Comparison of ENCODE assay signal across 2 cellular contexts in the genomic region with DNA sequence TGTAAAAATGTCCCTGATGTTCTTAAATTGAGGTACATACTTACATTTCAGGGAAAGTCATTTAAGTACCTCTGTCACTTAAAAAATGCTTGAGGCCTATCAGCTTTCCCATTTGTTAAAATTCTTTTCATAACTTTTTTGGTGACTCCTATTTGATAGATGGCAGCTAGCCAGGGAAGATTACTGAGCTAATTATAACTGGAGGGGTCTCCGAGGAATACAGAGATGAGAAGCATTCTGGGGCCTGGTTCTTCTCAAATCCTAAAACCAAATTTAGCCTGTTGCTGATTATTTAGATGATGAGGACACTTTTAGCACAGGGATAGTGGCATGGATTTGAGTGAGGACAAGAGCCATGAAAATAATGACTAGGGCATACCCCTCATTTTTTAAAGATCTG.
A peak's percentile ranks its signal among the peaks of the same experiment; 100 is the strongest.
TF ChIP-seq lines count a peak whose summit lies in the region.

No MANE protein-coding gene starts in this region.

TF ChIP-seq in K562, 482 proteins besides CTCF, POLR2A, EP300 and RAD21:
- TF ChIP-seq NFIC (IDR thresholded peaks at IDR 0.05) (0 out of 2 replicates have a peak, but pooled peaks have one; percentile 7), GATA2 (CRISPR knock-in tag; IDR thresholded peaks at IDR 0.05) (no peak), RBFOX2 (IDR thresholded peaks at IDR 0.05; ENCODE audit: low read depth, low read length) (no peak)

TF ChIP-seq in HepG2, 621 proteins besides CTCF, POLR2A, EP300 and RAD21:
- TF ChIP-seq ZNF34 (CRISPR knock-in tag; IDR thresholded peaks at IDR 0.05; ENCODE audit: borderline replicate concordance), result no peak
- TF ChIP-seq CCAR2 (optimal IDR thresholded peaks at IDR 0.05; ENCODE audit: low read depth, low read length), result no peak
- TF ChIP-seq ZNF264 (CRISPR knock-in tag; IDR thresholded peaks at IDR 0.05), result no peak
- TF ChIP-seq ZNF121 (CRISPR knock-in tag; IDR thresholded peaks at IDR 0.05), result no peak
- TF ChIP-seq, protein P1, sequence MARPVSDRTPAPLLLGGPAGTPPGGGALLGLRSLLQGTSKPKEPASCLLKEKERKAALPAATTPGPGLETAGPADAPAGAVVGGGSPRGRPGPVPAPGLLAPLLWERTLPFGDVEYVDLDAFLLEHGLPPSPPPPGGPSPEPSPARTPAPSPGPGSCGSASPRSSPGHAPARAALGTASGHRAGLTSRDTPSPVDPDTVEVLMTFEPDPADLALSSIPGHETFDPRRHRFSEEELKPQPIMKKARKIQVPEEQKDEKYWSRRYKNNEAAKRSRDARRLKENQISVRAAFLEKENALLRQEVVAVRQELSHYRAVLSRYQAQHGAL (CRISPR knock-in tag; IDR thresholded peaks at IDR 0.05; ENCODE audit: not compliant biosample characterization), result no peak
- no peak for TF ChIP-seq SMAD1 (CRISPR knock-in tag; IDR thresholded peaks at IDR 0.05; ENCODE audit: borderline replicate concordance, low read depth)
- no peak for TF ChIP-seq SUZ12 (IDR thresholded peaks at IDR 0.05; ENCODE audit: low read depth, low read length)
- no peak for TF ChIP-seq GLI4 (CRISPR knock-in tag; IDR thresholded peaks at IDR 0.05; ENCODE audit: borderline replicate concordance)
- no peak for TF ChIP-seq SATB2 (CRISPR knock-in tag; IDR thresholded peaks at IDR 0.05)
- no peak for TF ChIP-seq NKX3-1 (CRISPR knock-in tag; IDR thresholded peaks at IDR 0.05)
- TF ChIP-seq REL (CRISPR knock-in tag; conservative IDR thresholded peaks at IDR 0.05), result no peak
- TF ChIP-seq AFF4 (CRISPR knock-in tag; IDR thresholded peaks at IDR 0.05), result no peak
- TF ChIP-seq ZNF775 (CRISPR knock-in tag; IDR thresholded peaks at IDR 0.05; ENCODE audit: borderline replicate concordance), result no peak
TF ChIP-seq in HepG2: peak in this region for 0.
